Comparison of ENCODE assay signal across 8 cellular contexts in genomic region chr4:80266267-80266901, GRCh38. TPM values are rescaled to one million over a fixed set of nuclear protein-coding genes. Genes with fewer than 3 reads are reported as not detected.
DNase-seq lines count a peak whose midpoint lies in the region; ATAC-seq, FAIRE-seq and TF ChIP-seq lines count a peak whose summit lies in the region.

TSS of gene FGF5 (plus strand) at chr4:80266664. CDS start at chr4:80266825, 161 bp downstream.

- peak within 1 kb of the TSS; percentile 85 to 90 for H3K4me3 Mint-ChIP-seq in stimulated activated naive B cell treated with anti-CD40 and anti-IgM and Interleukin-4, amounts not matched to agents 10 μg/mL and 1 μg/mL and 100 μg/mL, for 72 hours

- peak; percentile 75 to 77 for ATAC-seq in stimulated activated naive B cell treated with anti-CD40 and anti-IgM and Interleukin-4, amounts not matched to agents 10 μg/mL and 1 μg/mL and 100 μg/mL, for 72 hours (replicated peaks)
- ATAC-seq in GM21619 (IDR thresholded peaks at IDR 0.05; ENCODE audit: unreplicated experiment) (no peak), HG02571 (IDR thresholded peaks at IDR 0.05; ENCODE audit: unreplicated experiment) (no peak)

- no TSS peak for BruUV-seq in PC-9 (replicated peaks; lab: Mats Ljungman, UMichigan)

- H3K4me2 ChIP-seq in PC-9, result peak within 1 kb of the TSS; percentile 86

- intact Hi-C loops in PC-9 (cut with micrococcal nuclease; ENCODE audit: unreplicated experiment), result no loop called here
- intact Hi-C loops in kidney (cut with DNase I), result no loop called here

- peaks cover 36 to 57% of the 10 kb centered on the region in 2 donors for H3K4me1 Mint-ChIP-seq in stimulated activated naive B cell treated with anti-CD40 and anti-IgM and Interleukin-4, amounts not matched to agents 10 μg/mL and 1 μg/mL and 100 μg/mL, for 72 hours

- no peaks in the 10 kb centered on the region for H3K79me2 ChIP-seq in PC-9 (ENCODE audit: low read depth)

- in situ Hi-C loops in HAP-1 (cut with MboI; ENCODE audit: low sequenced_read_pairs), result no loop called here

- no peak for TF ChIP-seq CTCF in PC-9 (conservative IDR thresholded peaks at IDR 0.05)
- TF ChIP-seq CTCF in cardiac fibroblast (IDR thresholded peaks at IDR 0.05; ENCODE audit: low read depth, low read length), result no peak
- no peak for TF ChIP-seq CTCF in kidney (IDR thresholded peaks at IDR 0.05; ENCODE audit: borderline replicate concordance, extremely low read depth, insufficient read depth)

- H3K9ac ChIP-seq in kidney (ENCODE audit: low read length in 2 of 2), result peak within 1 kb of the TSS in 1 of 2 donors; percentile 32

- no peaks in the 10 kb centered on the region for H3K36me3 Mint-ChIP-seq in stimulated activated naive B cell treated with anti-CD40 and anti-IgM and Interleukin-4, amounts not matched to agents 10 μg/mL and 1 μg/mL and 100 μg/mL, for 72 hours

- H3K4me1 ChIP-seq in HAP-1 (peaks cover 3% of the 10 kb centered on the region; the same call in 1 of the 2 replicates), PC-9 (replicated peaks; ENCODE audit: insufficient read depth) (no peaks in the 10 kb centered on the region), kidney (ENCODE audit: control insufficient read depth in 1 of 2, insufficient read depth in 1 of 2, low read depth in 1 of 2, low read length in 2 of 2) (peaks cover 0 to 9% of the 10 kb centered on the region in 2 donors)

- H3K27ac Mint-ChIP-seq in stimulated activated naive B cell treated with anti-CD40 and anti-IgM and Interleukin-4, amounts not matched to agents 10 μg/mL and 1 μg/mL and 100 μg/mL, for 72 hours, result peak within 1 kb of the TSS; percentile 85

- H3K4me3 ChIP-seq in HAP-1 (peak within 1 kb of the TSS; percentile 32), PC-9 (peak within 1 kb of the TSS; percentile 63), cardiac fibroblast (replicated peaks in 1 of 2; ENCODE audit: low read depth in 2 of 2, low read length in 2 of 2) (peak within 1 kb of the TSS; percentile 77 to 87), kidney (ENCODE audit: low read length in 2 of 2) (peak within 1 kb of the TSS; percentile 50 to 65)

- H3K27me3 ChIP-seq in HAP-1 (ENCODE audit: low read depth) (peaks cover 8% of the 10 kb centered on the region; the same call in 1 of the 2 replicates), PC-9 (ENCODE audit: insufficient read depth, low read depth) (peaks cover 4% of the 10 kb centered on the region)

- DNase-seq in DMS153 (lab: John Stamatoyannopoulos, UW) (peak; percentile 12), HAP-1 (ENCODE audit: low spot score in 2 of 2) (peak; percentile 48 to 78), PC-9 (peak in 1 of 2 experiments; percentile 43), cardiac fibroblast (ENCODE audit: low read depth in 2 of 2) (peak; percentile 85 to 93), kidney (peak; percentile 74)
- DNase-seq in stimulated activated naive B cell treated with anti-CD40 and anti-IgM and Interleukin-4, amounts not matched to agents 10 μg/mL and 1 μg/mL and 100 μg/mL, for 72 hours, result peak; percentile 44

- no peaks in the 10 kb centered on the region for H3K36me3 ChIP-seq in HAP-1 (replicated peaks)
- no peaks in the 10 kb centered on the region for H3K36me3 ChIP-seq in PC-9 (ENCODE audit: low read depth)
- H3K36me3 ChIP-seq in kidney (ENCODE audit: control insufficient read depth in 1 of 2, insufficient read depth in 2 of 2, low read length in 2 of 2), result no peaks in the 10 kb centered on the region

- peaks cover 78 to 79% of the 10 kb centered on the region in 2 donors for H3K27me3 Mint-ChIP-seq in stimulated activated naive B cell treated with anti-CD40 and anti-IgM and Interleukin-4, amounts not matched to agents 10 μg/mL and 1 μg/mL and 100 μg/mL, for 72 hours

- CTCF ChIA-PET in PC-9 (lab: Charles Lee), result no interaction called here

- H4K20me1 ChIP-seq in PC-9 (ENCODE audit: insufficient read depth), result no peaks in the 10 kb centered on the region

- H3K9me3 Mint-ChIP-seq in stimulated activated naive B cell treated with anti-CD40 and anti-IgM and Interleukin-4, amounts not matched to agents 10 μg/mL and 1 μg/mL and 100 μg/mL, for 72 hours, result no peaks in the 10 kb centered on the region

- H3K27ac ChIP-seq in PC-9, result no peak within 1 kb of the TSS
- no peak within 1 kb of the TSS for H3K27ac ChIP-seq in kidney (ENCODE audit: low read depth in 2 of 2, low read length in 2 of 2)

- no peaks in the 10 kb centered on the region for H3F3A ChIP-seq in PC-9 (ENCODE audit: insufficient read depth, low read depth)

- no peak for FAIRE-seq in kidney (lab: Jason Lieb, UNC)

- no peaks in the 10 kb centered on the region for H3K9me2 ChIP-seq in PC-9 (ENCODE audit: insufficient read depth)

- H3K9me3 ChIP-seq in HAP-1 (no peaks in the 10 kb centered on the region), PC-9 (ENCODE audit: insufficient read depth, low read depth) (no peaks in the 10 kb centered on the region), kidney (ENCODE audit: control insufficient read depth in 1 of 2, low read length in 2 of 2) (no peaks in the 10 kb centered on the region)

- POLR2A ChIA-PET in PC-9 (lab: Charles Lee; ENCODE audit: unreplicated experiment), result no interaction called here

- peak within 1 kb of the TSS; percentile 84 for H2AFZ ChIP-seq in PC-9

RNA-seq across cellular contexts. Expression of gene FGF5, which starts in this region (rescaled TPM):
- total RNA-seq in PC-9 (2021) (not detected in 2 replicates), kidney (0.13 TPM)
- polyA plus RNA-seq in kidney (ENCODE audit: insufficient read depth, low read depth, low replicate concordance), result 0.09 TPM

Comparison
In these comparisons a context has a peak if more than half of its experiments do, and no peak if none do; other contexts are left out.
1. Peak in DNase-seq and H3K4me3 ChIP-seq in kidney; RNA of the gene not detected or under 1 TPM.
2. H3K4me3 ChIP-seq: peak in every context shown above with its lines; median percentile 82 in cardiac fibroblast; 63 in PC-9; 58 in kidney; 32 in HAP-1.
3. ATAC-seq: peak in stimulated activated naive B cell treated with anti-CD40 and anti-IgM and Interleukin-4, amounts not matched to agents 10 μg/mL and 1 μg/mL and 100 μg/mL, for 72 hours (2 of 2); none in GM21619 (single experiment) and HG02571 (single experiment).